15 cellular contexts compared by ENCODE assay signal in the genomic region with DNA sequence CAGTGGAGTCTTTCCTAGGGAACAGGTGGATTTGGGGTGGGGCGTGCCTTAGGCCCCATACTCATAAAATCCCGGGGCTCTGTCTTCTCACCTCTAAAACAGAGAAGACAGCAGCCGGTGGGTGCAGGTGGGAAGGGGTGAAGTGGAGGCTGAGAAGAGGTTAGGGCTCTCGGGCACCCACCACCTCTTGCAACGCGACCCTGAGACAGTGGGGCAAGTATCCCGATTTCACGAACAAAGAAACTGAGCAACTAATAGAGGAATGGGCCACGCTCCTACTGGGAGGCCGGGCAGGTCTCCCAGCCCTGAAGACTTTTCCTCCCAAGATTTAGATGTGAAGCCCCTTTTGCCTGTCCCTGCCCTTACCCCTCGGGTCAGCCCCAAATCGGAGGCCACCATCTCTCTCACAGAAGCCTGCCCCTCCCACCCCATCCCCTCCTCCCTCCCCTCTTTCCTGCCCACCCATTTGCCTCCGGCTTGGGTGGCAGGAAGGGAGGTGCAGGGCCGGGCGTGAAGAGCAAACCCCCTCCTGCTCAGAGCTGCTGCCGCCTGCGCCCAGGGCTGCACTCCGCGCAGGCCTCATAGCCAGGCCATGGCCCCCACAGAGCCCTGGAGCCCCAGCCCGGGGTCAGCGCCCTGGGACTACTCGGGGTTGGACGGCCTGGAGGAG. TPM values are rescaled to one million over a fixed set of nuclear protein-coding genes. Genes with fewer than 3 reads are reported as not detected.
DNase-seq lines count a peak whose midpoint lies in the region; ATAC-seq and TF ChIP-seq lines count a peak whose summit lies in the region.
"Had no signal": no experiment of that assay in that cellular context is flagged by ENCODE, and none has a peak within 500 bp of the region (broad histone marks: within the 10 kb centered on the region; RNA-seq: fewer than 3 reads in every experiment).

A gene with protein sequence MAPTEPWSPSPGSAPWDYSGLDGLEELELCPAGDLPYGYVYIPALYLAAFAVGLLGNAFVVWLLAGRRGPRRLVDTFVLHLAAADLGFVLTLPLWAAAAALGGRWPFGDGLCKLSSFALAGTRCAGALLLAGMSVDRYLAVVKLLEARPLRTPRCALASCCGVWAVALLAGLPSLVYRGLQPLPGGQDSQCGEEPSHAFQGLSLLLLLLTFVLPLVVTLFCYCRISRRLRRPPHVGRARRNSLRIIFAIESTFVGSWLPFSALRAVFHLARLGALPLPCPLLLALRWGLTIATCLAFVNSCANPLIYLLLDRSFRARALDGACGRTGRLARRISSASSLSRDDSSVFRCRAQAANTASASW (plus strand): TSS at position 536 of the 670 bp plus-strand sequence. CDS start 57 bp downstream, at position 593.

- H2AFZ ChIP-seq in ACC112 (ENCODE audit: low read length, unreplicated experiment), result peak within 1 kb of the TSS; percentile 43

- peaks cover 44% of the 10 kb centered on the region in 2 donors for H3K4me1 Mint-ChIP-seq in effector memory CD8-positive, alpha-beta T cell (ENCODE audit: low read depth in 2 of 2)
- H3K4me1 Mint-ChIP-seq in neural crest cell, result no peaks in the 10 kb centered on the region

- H3K27ac ChIP-seq in ACC112 (ENCODE audit: low read depth, low read length), result no peak within 1 kb of the TSS
- no peak within 1 kb of the TSS for H3K27ac ChIP-seq in HUES64 (ENCODE audit: low read depth, low read length)

- peak within 1 kb of the TSS; percentile 68 for H3K4me3 ChIP-seq in ACC112 (ENCODE audit: low read depth, low read length)
- peak within 1 kb of the TSS; percentile 25 for H3K4me3 ChIP-seq in HUES64 (ENCODE audit: low read length)

- no peaks in the 10 kb centered on the region for H3K36me3 ChIP-seq in ACC112 (ENCODE audit: insufficient read depth, low read length)
- H3K36me3 ChIP-seq in HUES64 (ENCODE audit: insufficient read depth, low read length), result no peaks in the 10 kb centered on the region
- H3K36me3 ChIP-seq: BE2C had no signal

- no peaks in the 10 kb centered on the region for H3K36me3 Mint-ChIP-seq in effector memory CD8-positive, alpha-beta T cell (ENCODE audit: insufficient read depth)
- H3K36me3 Mint-ChIP-seq in neural crest cell (ENCODE audit: low read depth), result no peaks in the 10 kb centered on the region

- no peak for TF ChIP-seq CTCF in neural crest cell (conservative IDR thresholded peaks at IDR 0.05)

- no peak for DNase-seq in effector memory CD8-positive, alpha-beta T cell
- DNase-seq in neural crest cell (ENCODE audit: low read depth, low spot score), result no peak
- DNase-seq in mesenteric fat pad (ENCODE audit: low spot score), result no peak
- no peak for DNase-seq in AG20443 (ENCODE audit: low spot score)
- no peak for DNase-seq in SKM-1 treated with dmso at 0.1 percent for 144 hours (lab: John Stamatoyannopoulos, UW; ENCODE audit: unreplicated experiment)
- no peak for DNase-seq in superior temporal gyrus (ENCODE audit: extremely low spot score)
- DNase-seq: activated naive CD4-positive, alpha-beta T cell treated with anti-CD3 and anti-CD28 coated beads, Interleukin-2, amount 50 U/mL, for 16 hours; BE2C; HFFc6; islet precursor cell; NCI-H2227 treated with DMSO at 0.1 percent for 48 hours had no signal

- peak within 1 kb of the TSS; percentile 52 to 71 for H3K4me3 Mint-ChIP-seq in effector memory CD8-positive, alpha-beta T cell
- no peak within 1 kb of the TSS for H3K4me3 Mint-ChIP-seq in neural crest cell
- H3K4me3 Mint-ChIP-seq: HFFc6 had no signal

- H3K79me2 ChIP-seq in ACC112 (ENCODE audit: control insufficient read depth, insufficient read depth, low read length, unreplicated experiment), result no peaks in the 10 kb centered on the region

- peak within 1 kb of the TSS; percentile 75 to 91 for H3K27ac Mint-ChIP-seq in effector memory CD8-positive, alpha-beta T cell
- peak within 1 kb of the TSS; percentile 39 for H3K27ac Mint-ChIP-seq in neural crest cell (ENCODE audit: unreplicated experiment)
- H3K27ac Mint-ChIP-seq: HFFc6 had no signal

- no peak within 1 kb of the TSS for H3K9ac ChIP-seq in HUES64 (ENCODE audit: low read depth, low read length)

- peaks cover 11 to 17% of the 10 kb centered on the region in 2 donors for H3K27me3 Mint-ChIP-seq in effector memory CD8-positive, alpha-beta T cell
- no peaks in the 10 kb centered on the region for H3K27me3 Mint-ChIP-seq in neural crest cell (ENCODE audit: low read depth)

- H3K4me1 ChIP-seq in ACC112 (ENCODE audit: control insufficient read depth, insufficient read depth, low read length, unreplicated experiment), result no peaks in the 10 kb centered on the region
- H3K4me1 ChIP-seq in HUES64 (ENCODE audit: insufficient read depth, low read length), result peaks cover 7% of the 10 kb centered on the region; the same call in 1 of the 2 replicates
- H3K4me1 ChIP-seq: BE2C had no signal

- WGBS in HUES64, result 94% methylated on average over 21 of the region's 23 CpGs

- no peaks in the 10 kb centered on the region for H3K9me3 Mint-ChIP-seq in effector memory CD8-positive, alpha-beta T cell
- H3K9me3 Mint-ChIP-seq in neural crest cell, result no peaks in the 10 kb centered on the region
- H3K9me3 Mint-ChIP-seq: HFFc6 had no signal

- ATAC-seq in effector memory CD8-positive, alpha-beta T cell (replicated peaks), result peak; percentile 23

- peaks cover 72% of the 10 kb centered on the region for H3K27me3 ChIP-seq in ACC112 (ENCODE audit: insufficient read depth, low read length)
- peaks cover 40% of the 10 kb centered on the region for H3K27me3 ChIP-seq in HUES64 (ENCODE audit: insufficient read depth, low read length)

- H3K9me3 ChIP-seq in HUES64 (ENCODE audit: insufficient read depth, low read depth, low read length), result no peaks in the 10 kb centered on the region
- H3K9me3 ChIP-seq: BE2C had no signal

RNA-seq across cellular contexts. Expression of the gene that starts here (rescaled TPM):
- polyA plus RNA-seq in HUES64 (2013, experiment 1 of 2), result not detected
- polyA plus RNA-seq in HUES64 (2013, experiment 2 of 2), result not detected
- total RNA-seq in neural crest cell, result not detected in 2 replicates
- total RNA-seq in mesenteric fat pad, result not detected
- total RNA-seq: HFFc6, M059J, posterior vena cava had no signal
